20 cellular contexts compared by ENCODE assay signal in genomic region chr14:58313699-58314098, GRCh38.
"Had no signal": no experiment of that assay in that cellular context is flagged by ENCODE, and none has a peak within 500 bp of the region (broad histone marks: within the 10 kb centered on the region; RNA-seq: fewer than 3 reads in every experiment).

No MANE protein-coding gene starts in this region.

- DNase-seq: activated CD4-positive, alpha-beta memory T cell treated with anti-CD3 and anti-CD28 coated beads, Interleukin-2, amount 10 ng/mL, durations not matched to agents 7 days and 5 days; activated CD4-positive, alpha-beta T cell treated with anti-CD3 and anti-CD28 coated beads for 48 hours; activated gamma-delta T cell treated with Interleukin-2 at 50 U/mL for 16 hours; endodermal cell; esophagus squamous epithelium; gastrocnemius medialis; hypothalamus; mesenchymal stem cell; retina; stimulated activated CD4-positive, alpha-beta T cell treated with anti-CD3 and anti-CD28 coated beads, Interleukin-2, amount 100 ng/mL, for 48 hours; stimulated activated CD8-positive, alpha-beta memory T cell treated with anti-CD3 and anti-CD28 coated beads, Interleukin-4, amount 100 ng/mL, for 48 hours; stimulated activated naive CD4-positive, alpha-beta T cell; T-helper 17 cell; testis; trophoblast cell had no signal

- FAIRE-seq: astrocyte had no signal

- H3K9me3 ChIP-seq: esophagus squamous epithelium, gastrocnemius medialis, testis, vagina had no signal

- H3K27me3 Mint-ChIP-seq: activated CD4-positive, alpha-beta memory T cell treated with anti-CD3 and anti-CD28 coated beads, Interleukin-2, amount 10 ng/mL, durations not matched to agents 7 days and 5 days; activated naive CD4-positive, alpha-beta T cell treated with anti-CD3 and anti-CD28 coated beads, Interleukin-2, amount 50 U/mL, for 24 hours; central memory CD8-positive, alpha-beta T cell; T-helper 17 cell had no signal

- H3K4me3 Mint-ChIP-seq: activated CD4-positive, alpha-beta memory T cell treated with anti-CD3 and anti-CD28 coated beads, Interleukin-2, amount 10 ng/mL, durations not matched to agents 7 days and 5 days; activated naive CD4-positive, alpha-beta T cell treated with anti-CD3 and anti-CD28 coated beads, Interleukin-2, amount 50 U/mL, for 24 hours; central memory CD8-positive, alpha-beta T cell; endodermal cell; T-helper 17 cell had no signal

- H3K4me3 ChIP-seq: coronary artery, esophagus squamous epithelium, gastrocnemius medialis, testis, vagina had no signal

- H3K4me1 ChIP-seq: gastrocnemius medialis, testis, vagina had no signal

- H3K9me3 Mint-ChIP-seq: activated CD4-positive, alpha-beta memory T cell treated with anti-CD3 and anti-CD28 coated beads, Interleukin-2, amount 10 ng/mL, durations not matched to agents 7 days and 5 days; activated naive CD4-positive, alpha-beta T cell treated with anti-CD3 and anti-CD28 coated beads, Interleukin-2, amount 50 U/mL, for 24 hours; central memory CD8-positive, alpha-beta T cell; endodermal cell had no signal

- H3K27me3 ChIP-seq: esophagus squamous epithelium, gastrocnemius medialis, testis, vagina had no signal

- H3K27ac Mint-ChIP-seq: activated CD4-positive, alpha-beta memory T cell treated with anti-CD3 and anti-CD28 coated beads, Interleukin-2, amount 10 ng/mL, durations not matched to agents 7 days and 5 days; activated naive CD4-positive, alpha-beta T cell treated with anti-CD3 and anti-CD28 coated beads, Interleukin-2, amount 50 U/mL, for 24 hours; endodermal cell had no signal

- H3K27ac ChIP-seq: coronary artery, esophagus squamous epithelium, gastrocnemius medialis, testis, vagina had no signal

- ATAC-seq: gastrocnemius medialis, T-helper 17 cell had no signal
